ENCODE assay signal across 11 cellular contexts in genomic region chr6:158647501-158647900, GRCh38. TPM values are rescaled to one million over a fixed set of nuclear protein-coding genes. Genes with fewer than 3 reads are reported as not detected.
DNase-seq lines count a peak whose midpoint lies in the region; ATAC-seq, FAIRE-seq and TF ChIP-seq lines count a peak whose summit lies in the region.
"Had no signal": no experiment of that assay in that cellular context is flagged by ENCODE, and none has a peak within 500 bp of the region (broad histone marks: within the 10 kb centered on the region; RNA-seq: fewer than 3 reads in every experiment).

No MANE protein-coding gene starts in this region.

- peak overlapping the region; percentile 66 for H3K27ac Mint-ChIP-seq in activated T-cell treated with anti-CD3 and anti-CD28 coated beads, Interleukin-2, amount 50 U/mL, for 24 hours
- H3K27ac Mint-ChIP-seq in activated naive CD8-positive, alpha-beta T cell treated with anti-CD3 and anti-CD28 coated beads, Interleukin-2, amount 50 U/mL, for 24 hours, result peak overlapping the region; percentile 47
- H3K27ac Mint-ChIP-seq: B cell had no signal

- ATAC-seq in activated T-cell treated with anti-CD3 and anti-CD28 coated beads, Interleukin-2, amount 50 U/mL, for 4 hours, result no peak
- ATAC-seq in IMR-90 (ENCODE audit: low read depth), result no peak
- ATAC-seq in activated naive CD8-positive, alpha-beta T cell treated with anti-CD3 and anti-CD28 coated beads, Interleukin-2, amount 50 U/mL, for 24 hours, result no peak

- peaks cover 68% of the 10 kb centered on the region for H3K4me1 Mint-ChIP-seq in activated T-cell treated with anti-CD3 and anti-CD28 coated beads, Interleukin-2, amount 50 U/mL, for 24 hours (ENCODE audit: low read depth)
- peaks cover 65% of the 10 kb centered on the region for H3K4me1 Mint-ChIP-seq in activated T-cell treated with anti-CD3 and anti-CD28 coated beads, Interleukin-2, amount 50 U/mL, for 4 hours (ENCODE audit: low read depth)
- peaks cover 75% of the 10 kb centered on the region for H3K4me1 Mint-ChIP-seq in activated naive CD8-positive, alpha-beta T cell treated with anti-CD3 and anti-CD28 coated beads, Interleukin-2, amount 50 U/mL, for 24 hours

- H2BK5ac ChIP-seq in IMR-90 (ENCODE audit: low read depth, low read length, poor library complexity, severe bottlenecking), result peak overlapping the region; percentile 12

- POLR2A ChIA-PET in IMR-90 (lab: Charles Lee; ENCODE audit: unreplicated experiment), result no interaction called here

- no TSS peak for BruUV-seq in IMR-90 (replicated peaks; lab: Mats Ljungman, UMichigan)

- WGBS in IMR-90 (ENCODE audit: extremely low coverage in 2 of 2, insufficient read length in 1 of 2), 2 experiments, result no CpG with 5 or more reads among the region's 4 CpGs

- no peak overlapping the region for H3K4me2 ChIP-seq in IMR-90 (ENCODE audit: low read depth, low read length)
- H3K4me2 ChIP-seq in osteoblast (ENCODE audit: insufficient read depth, low read length), result no peak overlapping the region

- H3K4me3 ChIP-seq in IMR-90 (ENCODE audit: insufficient read depth, low read depth, low read length), result no peak overlapping the region
- H3K4me3 ChIP-seq in osteoblast (ENCODE audit: insufficient read depth, low read length), result no peak overlapping the region
- no peak overlapping the region for H3K4me3 ChIP-seq in kidney (ENCODE audit: low read length in 2 of 2)

- H2BK20ac ChIP-seq in IMR-90 (ENCODE audit: low read depth, low read length), result peak overlapping the region; percentile 83

- H3K14ac ChIP-seq in IMR-90 (replicated peaks; ENCODE audit: low read depth, low read length), result 0 out of 2 replicates have a peak overlapping the region, but pooled peaks have one; percentile 10

- CTCF ChIA-PET in IMR-90 (lab: Yijun Ruan, JAX), result interaction anchor here (2.3 kb wide), 1 partner anchor 44 kb away, joined by 9 read pairs; no protein-coding TSS in a partner anchor

- H3K18ac ChIP-seq in IMR-90 (ENCODE audit: low read depth, low read length), result peak overlapping the region; percentile 55; the same call in 1 of the 2 replicates

- TF ChIP-seq CTCF in IMR-90 (conservative IDR thresholded peaks at IDR 0.05; ENCODE audit: low read depth, low read length) (no peak), osteoblast (IDR thresholded peaks at IDR 0.05; ENCODE audit: extremely low read depth, low read depth, low read length) (no peak), kidney (IDR thresholded peaks at IDR 0.05; ENCODE audit: borderline replicate concordance, extremely low read depth, insufficient read depth) (no peak)

- 0 out of 2 replicates have a peak overlapping the region, but pooled peaks have one; percentile 52 for H3K23ac ChIP-seq in IMR-90 (ENCODE audit: low read depth, low read length)

- in situ Hi-C loops in IMR-90 (cut with MboI; ENCODE audit: low sequenced_read_pairs), result loop anchor here (25.0 kb wide), 1 partner anchor 1065 kb away; no protein-coding TSS in a partner anchor

- peak overlapping the region; percentile 26; the same call in 1 of the 2 replicates for H2AK5ac ChIP-seq in IMR-90 (ENCODE audit: low read depth, low read length)

- no peak for DNase-seq in activated T-cell treated with anti-CD3 and anti-CD28 coated beads, Interleukin-2, amount 50 U/mL, for 24 hours
- DNase-seq in activated T-cell treated with anti-CD3 and anti-CD28 coated beads, Interleukin-2, amount 50 U/mL, for 4 hours, result no peak
- DNase-seq in IMR-90 (peak; percentile 41), osteoblast (ENCODE audit: insufficient read length, low spot score, missing footprints) (no peak), kidney (no peak)
- DNase-seq in activated naive CD8-positive, alpha-beta T cell treated with anti-CD3 and anti-CD28 coated beads, Interleukin-2, amount 50 U/mL, for 24 hours, result no peak
- DNase-seq in stimulated activated CD4-positive, alpha-beta T cell treated with anti-CD3 and anti-CD28 coated beads, Interleukin-4, amount 100 ng/mL, for 1 hour, result no peak
- DNase-seq in stimulated activated naive CD4-positive, alpha-beta T cell (lab: John Stamatoyannopoulos, UW), result no peak
- DNase-seq: NCI-H1930; stimulated activated naive CD4-positive, alpha-beta T cell treated with Interleukin-2 at 50 U/mL for 16 hours had no signal

- H2AK9ac ChIP-seq in IMR-90 (replicated peaks; ENCODE audit: low read depth, low read length, poor library complexity), result no peak overlapping the region

- H3K9me3 ChIP-seq in IMR-90 (ENCODE audit: control insufficient read depth, insufficient read depth, low read length) (no peaks in the 10 kb centered on the region), osteoblast (ENCODE audit: low read depth, low read length) (no peaks in the 10 kb centered on the region), kidney (ENCODE audit: control insufficient read depth in 1 of 2, low read length in 2 of 2) (no peaks in the 10 kb centered on the region)

- H3K9me1 ChIP-seq in IMR-90 (ENCODE audit: insufficient read depth, low read length), result peaks cover 16% of the 10 kb centered on the region

- peaks cover 48% of the 10 kb centered on the region for H3K36me3 Mint-ChIP-seq in activated T-cell treated with anti-CD3 and anti-CD28 coated beads, Interleukin-2, amount 50 U/mL, for 24 hours (ENCODE audit: low read depth)
- peaks cover 9% of the 10 kb centered on the region for H3K36me3 Mint-ChIP-seq in activated T-cell treated with anti-CD3 and anti-CD28 coated beads, Interleukin-2, amount 50 U/mL, for 4 hours (ENCODE audit: insufficient read depth)
- H3K36me3 Mint-ChIP-seq in activated naive CD8-positive, alpha-beta T cell treated with anti-CD3 and anti-CD28 coated beads, Interleukin-2, amount 50 U/mL, for 24 hours (ENCODE audit: low read depth), result peaks cover 36% of the 10 kb centered on the region

- dilution Hi-C loops in IMR-90 (cut with HindIII; ENCODE audit: low sequenced_read_pairs, unreplicated experiment), result no loop called here

- H4K8ac ChIP-seq in IMR-90 (ENCODE audit: low read depth in 2 of 2, low read length in 2 of 2), result peak overlapping the region in 1 of 2 experiments; percentile 66; a peak in 1 of 4 replicates

- FAIRE-seq in kidney (lab: Jason Lieb, UNC), result no peak

- no peak overlapping the region for H3K9ac ChIP-seq in IMR-90 (ENCODE audit: low read depth, low read length)
- no peak overlapping the region for H3K9ac ChIP-seq in kidney (ENCODE audit: low read length in 2 of 2)

- H3K4ac ChIP-seq in IMR-90 (ENCODE audit: low read depth, low read length), result peak overlapping the region; percentile 57

- no peak for TF ChIP-seq RAD21 in IMR-90 (IDR thresholded peaks at IDR 0.05; ENCODE audit: low read length)

- no peak overlapping the region for H4K5ac ChIP-seq in IMR-90 (ENCODE audit: low read depth, low read length)

- H3K27ac ChIP-seq in IMR-90 (ENCODE audit: insufficient read depth, low read length) (peak overlapping the region; percentile 11; the same call in 1 of the 2 replicates), osteoblast (ENCODE audit: low read depth, low read length) (peak overlapping the region; percentile 18), kidney (ENCODE audit: low read depth in 2 of 2, low read length in 2 of 2) (no peak overlapping the region)

- H3K4me1 ChIP-seq in IMR-90 (ENCODE audit: control insufficient read depth, insufficient read depth, low read length) (peaks cover 22% of the 10 kb centered on the region), osteoblast (ENCODE audit: insufficient read depth, low read length) (peaks cover 32% of the 10 kb centered on the region), kidney (ENCODE audit: control insufficient read depth in 1 of 2, insufficient read depth in 1 of 2, low read depth in 1 of 2, low read length in 2 of 2) (peaks cover 9 to 17% of the 10 kb centered on the region in 2 donors)

- H3K27me3 ChIP-seq in IMR-90 (ENCODE audit: control insufficient read depth, insufficient read depth, low read length) (no peaks in the 10 kb centered on the region), osteoblast (ENCODE audit: insufficient read depth, low read length) (no peaks in the 10 kb centered on the region)

- H3K79me1 ChIP-seq in IMR-90 (ENCODE audit: low read depth in 1 of 2, low read length in 2 of 2), result peaks cover 6 to 34% of the 10 kb centered on the region in 2 experiments; a peak in 3 of 4 replicates

- no peaks in the 10 kb centered on the region for H3K36me3 ChIP-seq in IMR-90 (ENCODE audit: control insufficient read depth, insufficient read depth, low read length)
- no peaks in the 10 kb centered on the region for H3K36me3 ChIP-seq in osteoblast (ENCODE audit: insufficient read depth, low read length)
- H3K36me3 ChIP-seq in kidney (ENCODE audit: control insufficient read depth in 1 of 2, insufficient read depth in 2 of 2, low read length in 2 of 2), result no peaks in the 10 kb centered on the region

- H3K4me3 Mint-ChIP-seq in activated T-cell treated with anti-CD3 and anti-CD28 coated beads, Interleukin-2, amount 50 U/mL, for 24 hours, result no peak overlapping the region
- no peak overlapping the region for H3K4me3 Mint-ChIP-seq in activated T-cell treated with anti-CD3 and anti-CD28 coated beads, Interleukin-2, amount 50 U/mL, for 4 hours
- no peak overlapping the region for H3K4me3 Mint-ChIP-seq in activated naive CD8-positive, alpha-beta T cell treated with anti-CD3 and anti-CD28 coated beads, Interleukin-2, amount 50 U/mL, for 24 hours
- H3K4me3 Mint-ChIP-seq: B cell had no signal

- peak overlapping the region; percentile 48; the same call in 1 of the 2 replicates for H2BK120ac ChIP-seq in IMR-90 (ENCODE audit: low read depth, low read length)

- H2BK15ac ChIP-seq in IMR-90 (ENCODE audit: low read depth, low read length), result 0 out of 3 replicates have a peak overlapping the region, but pooled peaks have one; percentile 13

- H2AFZ ChIP-seq in IMR-90 (replicated peaks; ENCODE audit: low read length, poor library complexity) (no peak overlapping the region), osteoblast (ENCODE audit: low read length) (no peak overlapping the region)

- peaks cover 2% of the 10 kb centered on the region for H3K9me3 Mint-ChIP-seq in activated T-cell treated with anti-CD3 and anti-CD28 coated beads, Interleukin-2, amount 50 U/mL, for 24 hours
- H3K9me3 Mint-ChIP-seq in activated T-cell treated with anti-CD3 and anti-CD28 coated beads, Interleukin-2, amount 50 U/mL, for 4 hours, result no peaks in the 10 kb centered on the region
- peaks cover 4% of the 10 kb centered on the region for H3K9me3 Mint-ChIP-seq in activated naive CD8-positive, alpha-beta T cell treated with anti-CD3 and anti-CD28 coated beads, Interleukin-2, amount 50 U/mL, for 24 hours

- H4K91ac ChIP-seq in IMR-90 (ENCODE audit: insufficient read depth, low read depth, low read length), result no peak overlapping the region

- H3K79me2 ChIP-seq in osteoblast (ENCODE audit: insufficient read depth, low read length), result peaks cover 16% of the 10 kb centered on the region

- intact Hi-C loops in IMR-90 (cut with micrococcal nuclease) (no loop called here), kidney (cut with DNase I) (no loop called here)

- H3K56ac ChIP-seq in IMR-90 (ENCODE audit: extremely low read depth, insufficient read depth, low read length), result no peak overlapping the region

- peaks cover 5% of the 10 kb centered on the region; the same call in 1 of the 2 replicates for H4K20me1 ChIP-seq in IMR-90 (ENCODE audit: insufficient read depth, low read length)
- peaks cover 3% of the 10 kb centered on the region for H4K20me1 ChIP-seq in osteoblast (ENCODE audit: insufficient read depth, low read length)

- no peak for TF ChIP-seq POLR2A in IMR-90 (IDR thresholded peaks at IDR 0.05; ENCODE audit: low read depth, low read length)

- H3K27me3 Mint-ChIP-seq in activated T-cell treated with anti-CD3 and anti-CD28 coated beads, Interleukin-2, amount 50 U/mL, for 24 hours, result no peaks in the 10 kb centered on the region
- H3K27me3 Mint-ChIP-seq in activated T-cell treated with anti-CD3 and anti-CD28 coated beads, Interleukin-2, amount 50 U/mL, for 4 hours (ENCODE audit: low read depth), result no peaks in the 10 kb centered on the region
- peaks cover 4% of the 10 kb centered on the region for H3K27me3 Mint-ChIP-seq in activated naive CD8-positive, alpha-beta T cell treated with anti-CD3 and anti-CD28 coated beads, Interleukin-2, amount 50 U/mL, for 24 hours
- H3K27me3 Mint-ChIP-seq: B cell had no signal

RNA-seq across cellular contexts. Expression of gene SYTL3, which starts 2.4 kb away (rescaled TPM):
- total RNA-seq in activated T-cell treated with anti-CD3 and anti-CD28 coated beads, Interleukin-2, amount 50 U/mL, for 4 hours, result 10 to 100 TPM; 33.6 to 72.6 (median 38.5) TPM
- total RNA-seq in IMR-90 (2012; rRNA removed), result 3.6 and 4.3 TPM in 2 replicates
- 2.8 and 2.9 TPM in 2 replicates for polyA plus RNA-seq in IMR-90 (2012; rRNA removed)
- 1.6 and 2.4 TPM in 2 replicates for polyA plus RNA-seq in IMR-90 (2012; cell fraction: cytosol; rRNA removed)
- 3.8 and 6.6 TPM in 2 replicates for polyA plus RNA-seq in IMR-90 (2012; cell fraction: nucleus; rRNA removed; ENCODE audit: low replicate concordance)
- 1.5 and 2.2 TPM in 2 replicates for total RNA-seq in osteoblast
- total RNA-seq in kidney, result 16.0 TPM
- polyA plus RNA-seq in kidney (ENCODE audit: insufficient read depth, low read depth, low replicate concordance), result 3.1 TPM

RNA-seq across cellular contexts. Expression of gene DYNLT1, which starts 3.0 kb away (rescaled TPM):
- total RNA-seq in activated T-cell treated with anti-CD3 and anti-CD28 coated beads, Interleukin-2, amount 50 U/mL, for 4 hours, result 10 to 100 TPM; 57.5 to 67.1 (median 64.9) TPM
- total RNA-seq in IMR-90 (2012; rRNA removed), result 187 and 235 TPM in 2 replicates
- 338 and 349 TPM in 2 replicates for polyA plus RNA-seq in IMR-90 (2012; rRNA removed)
- polyA plus RNA-seq in IMR-90 (2012; cell fraction: cytosol; rRNA removed), result 134 and 310 TPM in 2 replicates
- 32.9 and 226 TPM in 2 replicates for polyA plus RNA-seq in IMR-90 (2012; cell fraction: nucleus; rRNA removed; ENCODE audit: low replicate concordance)
- total RNA-seq in osteoblast, result 54.3 and 70.4 TPM in 2 replicates
- 145 TPM for total RNA-seq in kidney
- polyA plus RNA-seq in kidney (ENCODE audit: insufficient read depth, low read depth, low replicate concordance), result 406 TPM

Comparison
In these comparisons a context has a peak if more than half of its experiments do, and no peak if none do; other contexts are left out.
1. H3K27ac ChIP-seq: peak in IMR-90 (single experiment) and osteoblast (single experiment); none in kidney (0 of 2).